Comparison of ENCODE assay signal across 9 cellular contexts in genomic region chr5:154194348-154195329, GRCh38. TPM values are rescaled to one million over a fixed set of nuclear protein-coding genes. Genes with fewer than 3 reads are reported as not detected.
A peak's percentile ranks its signal among the peaks of the same experiment; 100 is the strongest.
DNase-seq lines count a peak whose midpoint lies in the region; ATAC-seq and TF ChIP-seq lines count a peak whose summit lies in the region.
"Had no signal": no experiment of that assay in that cellular context is flagged by ENCODE, and none has a peak within 500 bp of the region (broad histone marks: within the 10 kb centered on the region; RNA-seq: fewer than 3 reads in every experiment).

No MANE protein-coding gene starts in this region.

- DNase-seq in LHCN-M2 (ENCODE audit: low read depth) (peak; percentile 55), GF-D8 (lab: John Stamatoyannopoulos, UW) (no peak), C1 segment of cervical spinal cord (lab: John Stamatoyannopoulos, UW) (no peak), Kasumi-1 (lab: John Stamatoyannopoulos, UW) (no peak)
- no peak for DNase-seq in effector memory CD8-positive, alpha-beta T cell
- DNase-seq: COR-L47 had no signal

- no peak overlapping the region for H3K4me3 Mint-ChIP-seq in effector memory CD8-positive, alpha-beta T cell
- H3K4me3 Mint-ChIP-seq in nephron = peak overlapping the region in 2 of 3 experiments; percentile 6 to 90
- no peak overlapping the region for H3K4me3 Mint-ChIP-seq in stimulated activated memory B cell treated with anti-CD40 and anti-IgM and Interleukin-4, amounts not matched to agents 10 μg/mL and 1 μg/mL and 100 μg/mL, for 72 hours

- peak overlapping the region; percentile 46; the same call in 1 of the 2 replicates for H3K27ac ChIP-seq in C4-2B

- peaks cover 63 to 65% of the 10 kb centered on the region in 2 donors for H3K4me1 Mint-ChIP-seq in effector memory CD8-positive, alpha-beta T cell (ENCODE audit: low read depth in 2 of 2)
- peaks cover 66% of the 10 kb centered on the region for H3K4me1 Mint-ChIP-seq in nephron
- peaks cover 73% of the 10 kb centered on the region for H3K4me1 Mint-ChIP-seq in stimulated activated memory B cell treated with anti-CD40 and anti-IgM and Interleukin-4, amounts not matched to agents 10 μg/mL and 1 μg/mL and 100 μg/mL, for 72 hours

- H3K9me3 Mint-ChIP-seq in effector memory CD8-positive, alpha-beta T cell = no peaks in the 10 kb centered on the region
- H3K9me3 Mint-ChIP-seq in nephron = no peaks in the 10 kb centered on the region
- H3K9me3 Mint-ChIP-seq in stimulated activated memory B cell treated with anti-CD40 and anti-IgM and Interleukin-4, amounts not matched to agents 10 μg/mL and 1 μg/mL and 100 μg/mL, for 72 hours = no peaks in the 10 kb centered on the region

- peak overlapping the region; percentile 82 to 94 for H3K27ac Mint-ChIP-seq in effector memory CD8-positive, alpha-beta T cell
- peak overlapping the region; percentile 85 to 96 (median 86) for H3K27ac Mint-ChIP-seq in nephron
- no peak overlapping the region for H3K27ac Mint-ChIP-seq in stimulated activated memory B cell treated with anti-CD40 and anti-IgM and Interleukin-4, amounts not matched to agents 10 μg/mL and 1 μg/mL and 100 μg/mL, for 72 hours

- no peak for ATAC-seq in effector memory CD8-positive, alpha-beta T cell (replicated peaks)
- no peak for ATAC-seq in stimulated activated memory B cell treated with anti-CD40 and anti-IgM and Interleukin-4, amounts not matched to agents 10 μg/mL and 1 μg/mL and 100 μg/mL, for 72 hours

- TF ChIP-seq CTCF in C4-2B (conservative IDR thresholded peaks at IDR 0.05) (no peak), nephron (IDR thresholded peaks at IDR 0.05; ENCODE audit: unreplicated experiment in 3 of 3) (no peak)

- H3K27me3 Mint-ChIP-seq in effector memory CD8-positive, alpha-beta T cell = no peaks in the 10 kb centered on the region
- H3K27me3 Mint-ChIP-seq in nephron (ENCODE audit: low read depth) = peaks cover 7% of the 10 kb centered on the region
- no peaks in the 10 kb centered on the region for H3K27me3 Mint-ChIP-seq in stimulated activated memory B cell treated with anti-CD40 and anti-IgM and Interleukin-4, amounts not matched to agents 10 μg/mL and 1 μg/mL and 100 μg/mL, for 72 hours

- peaks cover 24% of the 10 kb centered on the region for H3K36me3 Mint-ChIP-seq in effector memory CD8-positive, alpha-beta T cell (ENCODE audit: insufficient read depth)
- H3K36me3 Mint-ChIP-seq in nephron (ENCODE audit: low read depth) = no peaks in the 10 kb centered on the region
- peaks cover 18% of the 10 kb centered on the region for H3K36me3 Mint-ChIP-seq in stimulated activated memory B cell treated with anti-CD40 and anti-IgM and Interleukin-4, amounts not matched to agents 10 μg/mL and 1 μg/mL and 100 μg/mL, for 72 hours

RNA-seq across cellular contexts. Expression of gene GALNT10, which starts 4.1 kb away (rescaled TPM):
- 30.3 and 31.7 TPM in 2 replicates for total RNA-seq in LHCN-M2 (2014; rRNA removed)
- 58.6 TPM for polyA plus RNA-seq in LHCN-M2 (2012)

Comparison
In these comparisons a context has a peak if more than half of its experiments do, and no peak if none do; other contexts are left out.
1. H3K4me3 Mint-ChIP-seq: peak in nephron (2 of 3); none in effector memory CD8-positive, alpha-beta T cell (0 of 2) and stimulated activated memory B cell treated with anti-CD40 and anti-IgM and Interleukin-4, amounts not matched to agents 10 μg/mL and 1 μg/mL and 100 μg/mL, for 72 hours (single experiment).